31 cellular contexts compared by ENCODE assay signal in the genomic region with DNA sequence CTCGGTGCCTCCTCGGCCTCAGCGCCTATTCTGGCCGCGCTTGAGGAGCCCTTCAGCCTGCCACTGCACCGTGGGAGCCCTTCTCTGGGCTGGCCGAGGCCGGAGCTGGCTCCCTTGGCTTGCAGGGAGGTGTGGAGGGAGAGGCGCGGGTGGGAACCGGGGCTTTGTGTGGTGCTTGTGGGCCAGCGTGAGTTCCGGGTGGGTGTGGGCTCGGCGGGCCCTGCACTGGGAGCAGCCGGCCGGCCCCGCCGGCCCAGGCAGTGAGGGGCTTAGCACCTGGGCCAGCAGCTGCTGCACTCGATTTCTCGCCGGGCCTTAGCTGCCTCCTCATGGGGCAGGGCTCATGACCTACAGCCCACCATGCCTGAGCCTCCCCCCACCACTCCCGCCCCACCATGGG. TPM values are rescaled to one million over a fixed set of nuclear protein-coding genes. Genes with fewer than 3 reads are reported as not detected.
"Had no signal": no experiment of that assay in that cellular context is flagged by ENCODE, and none has a peak within 500 bp of the region (broad histone marks: within the 10 kb centered on the region; RNA-seq: fewer than 3 reads in every experiment).

No MANE protein-coding gene starts in this region.

- H3K36me3 ChIP-seq: left lung, left ventricle myocardium inferior, lower lobe of right lung had no signal

- H3K9me3 ChIP-seq: left ventricle myocardium inferior, lower lobe of right lung, mucosa of descending colon had no signal

- H3K4me3 ChIP-seq: hepatocyte, left lung, left ventricle myocardium inferior, lower lobe of right lung, lung, mucosa of descending colon had no signal

- H3K4me1 ChIP-seq: left lung, left ventricle myocardium inferior, lower lobe of right lung had no signal

- ATAC-seq: left cardiac atrium; left colon; left lobe of liver; left lung; left ventricle myocardium superior; lower lobe of right lung; mucosa of descending colon; naive thymus-derived CD4-positive, alpha-beta T cell had no signal

- H3K27ac ChIP-seq: hepatocyte, left lung, left ventricle myocardium inferior, lower lobe of right lung had no signal

- H3K27me3 ChIP-seq: hepatocyte, left lung had no signal

- DNase-seq: hippocampal formation; hypothalamus; immature natural killer cell; islet precursor cell; kidney; kidney glomerular epithelial cell; left cardiac atrium; left colon; left ventricle myocardium inferior; left ventricle myocardium superior; lower lobe of right lung; mammary epithelial cell; mesenchymal stem cell; mesendoderm; midbrain; mucosa of descending colon; naive B cell; naive thymus-derived CD4-positive, alpha-beta T cell had no signal

RNA-seq across cellular contexts. Expression of a gene that starts 26.6 kb away (rescaled TPM):
- total RNA-seq: hepatocyte; kidney; kidney epithelial cell; left cardiac atrium; left colon; left lobe of liver; left lung; left ventricle myocardium inferior; left ventricle myocardium superior; liver; lower leg skin; lower lobe of right lung; lung; lung microvascular endothelial cell; mammary epithelial cell; mesenteric fat pad; mesothelial cell of epicardium; mononuclear cell; mucosa of descending colon; mucosa of gallbladder; myocyte; naive thymus-derived CD4-positive, alpha-beta T cell had no signal
